Comparison of ENCODE assay signal across 30 cellular contexts in genomic region chr1:182270731-182271130, GRCh38.
"Had no signal": no experiment of that assay in that cellular context is flagged by ENCODE, and none has a peak within 500 bp of the region (broad histone marks: within the 10 kb centered on the region; RNA-seq: fewer than 3 reads in every experiment).

No MANE protein-coding gene starts in this region.

- ATAC-seq: activated naive CD8-positive, alpha-beta T cell treated with anti-CD3 and anti-CD28 coated beads, Interleukin-2, amount 50 U/mL, for 24 hours; activated T-cell treated with anti-CD3 and anti-CD28 coated beads, Interleukin-2, amount 50 U/mL, for 4 hours; PC-3 had no signal

- DNase-seq: activated B cell treated with CpG ODN at 0.5 μM for 24 hours; activated CD4-positive, alpha-beta memory T cell treated with anti-CD3 and anti-CD28 coated beads for 36 hours; activated CD4-positive, alpha-beta T cell treated with anti-CD3 and anti-CD28 coated beads for 4 hours; activated CD4-positive, alpha-beta T cell treated with anti-CD3 and anti-CD28 coated beads, Interleukin-2, amount 50 U/mL, for 1 hour; activated CD4-positive, CD25-positive, alpha-beta regulatory T cell treated with anti-CD3 and anti-CD28 coated beads, Interleukin-2, amount 50 U/mL, for 72 hours; activated CD8-positive, alpha-beta memory T cell treated with anti-CD3 and anti-CD28 coated beads, Interleukin-2, amount 50 U/mL, for 4 hours; activated gamma-delta T cell treated with Interleukin-2 at 50 U/mL for 16 hours; activated naive CD4-positive, alpha-beta T cell treated with anti-CD3 and anti-CD28 coated beads, Interleukin-2, amount 10 ng/mL, durations not matched to agents 7 days and 5 days; activated naive CD8-positive, alpha-beta T cell treated with anti-CD3 and anti-CD28 coated beads, Interleukin-2, amount 50 U/mL, for 24 hours; activated T-cell treated with anti-CD3 and anti-CD28 coated beads for 4 hours; activated T-cell treated with anti-CD3 and anti-CD28 coated beads, Interleukin-2, amount 50 U/mL, for 4 hours; anterior cingulate cortex; caudate nucleus; MG63; NCI-H1048; NCI-H1105 treated with DMSO at 0.1 percent for 48 hours; NCI-H1436; NCI-H1694 treated with DMSO at 0.1 percent for 48 hours; NCI-H2029 treated with DMSO at 0.1 percent for 48 hours; NCI-H2171 treated with DMSO at 0.1 percent for 48 hours; NCI-H226; NCI-H446 treated with DMSO at 0.1 percent for 48 hours; NCI-H69; NK-92 treated with Interleukin-12 subunit alpha and Interleukin-12 subunit beta, amount 100 ng/mL, for 24 hours; PC-3; Peyer's patch; RPMI8226; SHP77 treated with DMSO at 0.1 percent for 48 hours; SK-N-SH had no signal

- H3K4me3 ChIP-seq: MG63, Peyer's patch, SJSA1 had no signal
